Comparison of ENCODE assay signal across 2 cellular contexts in genomic region chr15:63554337-63554927, GRCh38.
TF ChIP-seq lines count a peak whose summit lies in the region.

No MANE protein-coding gene starts in this region.

TF ChIP-seq in SK-N-SH treated with all-trans-retinoic acid at 6 μM for 48 hours, 23 proteins besides CTCF, POLR2A, EP300 and RAD21 (continued from another document):
- no peak for TF ChIP-seq ZNF70 (CRISPR knock-in tag; IDR thresholded peaks at IDR 0.05)

TF ChIP-seq in SK-N-SH, 30 proteins besides CTCF, POLR2A, EP300 and RAD21 (continued from another document):
- no peak for TF ChIP-seq USF2 (IDR thresholded peaks at IDR 0.05; ENCODE audit: borderline replicate concordance, low read depth, low read length)
- no peak for TF ChIP-seq NFIC (IDR thresholded peaks at IDR 0.05; ENCODE audit: borderline replicate concordance)
- no peak for TF ChIP-seq FOXM1 (IDR thresholded peaks at IDR 0.05; ENCODE audit: low read depth)
- TF ChIP-seq EZH2phosphoT487 (IDR thresholded peaks at IDR 0.05; ENCODE audit: borderline replicate concordance, low read depth) = no peak
- no peak for TF ChIP-seq MEF2A (IDR thresholded peaks at IDR 0.05; ENCODE audit: borderline replicate concordance, low read depth)
- TF ChIP-seq JUND (IDR thresholded peaks at IDR 0.05) = no peak
